5 cellular contexts compared by ENCODE assay signal in the genomic region with DNA sequence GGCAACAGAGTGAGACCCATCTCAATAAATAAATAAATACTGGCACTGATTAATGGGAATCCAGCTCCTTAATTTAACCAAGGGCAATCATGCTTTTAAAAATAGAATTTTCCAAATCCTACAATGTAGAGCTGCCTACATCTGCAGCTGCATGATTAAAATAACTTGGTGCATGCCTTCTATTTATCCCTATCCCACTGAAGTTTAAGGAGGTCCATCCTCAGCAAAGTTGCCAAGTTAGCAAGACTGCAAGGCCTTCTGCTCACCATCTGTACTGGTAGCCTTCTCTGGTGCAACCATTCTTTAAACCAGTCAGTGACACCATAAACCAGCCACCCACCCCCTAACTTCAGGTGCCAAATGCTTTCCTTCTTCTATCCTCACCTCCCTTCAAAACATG.
"Had no signal": no experiment of that assay in that cellular context is flagged by ENCODE, and none has a peak within 500 bp of the region (broad histone marks: within the 10 kb centered on the region; RNA-seq: fewer than 3 reads in every experiment).

No MANE protein-coding gene starts in this region.

- H2AFZ ChIP-seq: GM23248 had no signal

- H3K9ac ChIP-seq: GM23248 had no signal

- H3K27ac ChIP-seq: GM23248, HL-60 had no signal

- DNase-seq: GM23248, H9, HCEC 1CT, KG1 had no signal

- H3K4me3 ChIP-seq: GM23248 had no signal
